19 cellular contexts compared by ENCODE assay signal in genomic region chr4:76607846-76608245, GRCh38.
DNase-seq lines count a peak whose midpoint lies in the region; ATAC-seq and TF ChIP-seq lines count a peak whose summit lies in the region.
"Had no signal": no experiment of that assay in that cellular context is flagged by ENCODE, and none has a peak within 500 bp of the region (broad histone marks: within the 10 kb centered on the region; RNA-seq: fewer than 3 reads in every experiment).

No MANE protein-coding gene starts in this region.

- H3K27ac ChIP-seq in BLaER1 = peak overlapping the region; percentile 97
- peak overlapping the region; percentile 21 for H3K27ac ChIP-seq in hepatocyte
- H3K27ac ChIP-seq in effector memory CD4-positive, alpha-beta T cell (ENCODE audit: insufficient read depth, low read length, poor library complexity, severe bottlenecking) = no peak overlapping the region
- H3K27ac ChIP-seq: pancreas, RWPE1, testis had no signal

- H3K27me3 Mint-ChIP-seq in T-helper 17 cell = peaks cover 26% of the 10 kb centered on the region

- no peak for TF ChIP-seq CTCF in hepatocyte (IDR thresholded peaks at IDR 0.05; ENCODE audit: poor library complexity)

- H3K36me3 ChIP-seq in BLaER1 (no peaks in the 10 kb centered on the region), hepatocyte (replicated peaks; ENCODE audit: insufficient read depth, low read depth) (no peaks in the 10 kb centered on the region)
- no peaks in the 10 kb centered on the region for H3K36me3 ChIP-seq in effector memory CD4-positive, alpha-beta T cell (ENCODE audit: control insufficient read depth, insufficient read depth, low read length)
- H3K36me3 ChIP-seq: pancreas had no signal

- no peak overlapping the region for H2AFZ ChIP-seq in hepatocyte

- peak; percentile 25 for ATAC-seq in GM21390 (IDR thresholded peaks at IDR 0.05; ENCODE audit: unreplicated experiment)
- peak; percentile 30 for ATAC-seq in HG03439 (IDR thresholded peaks at IDR 0.05; ENCODE audit: unreplicated experiment)
- no peak for ATAC-seq in T-helper 17 cell
- ATAC-seq: HepG2 had no signal

- H3K4me1 ChIP-seq in BLaER1 (peaks cover 98% of the 10 kb centered on the region), hepatocyte (ENCODE audit: insufficient read depth) (peaks cover 37% of the 10 kb centered on the region)
- no peaks in the 10 kb centered on the region for H3K4me1 ChIP-seq in effector memory CD4-positive, alpha-beta T cell (ENCODE audit: control insufficient read depth, insufficient read depth, low read length, poor library complexity, severe bottlenecking)
- H3K4me1 ChIP-seq: testis had no signal

- peak overlapping the region; percentile 71 for H3K9ac ChIP-seq in BLaER1

- no peaks in the 10 kb centered on the region for H3K27me3 ChIP-seq in BLaER1
- H3K27me3 ChIP-seq in hepatocyte = no peaks in the 10 kb centered on the region
- H3K27me3 ChIP-seq in effector memory CD4-positive, alpha-beta T cell (replicated peaks; ENCODE audit: control insufficient read depth, insufficient read depth, low read length, poor library complexity, severe bottlenecking) = no peaks in the 10 kb centered on the region
- H3K27me3 ChIP-seq: pancreas, testis had no signal

- H3K27ac Mint-ChIP-seq in T-helper 17 cell = no peak overlapping the region
- H3K27ac Mint-ChIP-seq: activated T-helper 1 cell treated with anti-CD3 and anti-CD28 coated beads, Interleukin-12 subunit alpha, Interleukin-12 subunit beta, Interleukin-2, Interleukin-4 antibody, amounts not matched to agents 30 ng/mL and 10 ng/mL and 1 ng/mL, durations not matched to agents 14 hours and 24 hours and 36 hours; memory B cell had no signal

- H3K4me2 ChIP-seq in BLaER1 = peak overlapping the region; percentile 83
- H3K4me2 ChIP-seq in hepatocyte = no peak overlapping the region

- WGBS in hepatocyte (ENCODE audit: low lambda C conversion rate, missing lambda C conversion rate) = 90% methylated on average over 1 of the region's 1 CpG

- H4K20me1 ChIP-seq in BLaER1 (no peaks in the 10 kb centered on the region), hepatocyte (ENCODE audit: insufficient read depth, poor library complexity, severe bottlenecking) (no peaks in the 10 kb centered on the region)

- no peaks in the 10 kb centered on the region for H3K36me3 Mint-ChIP-seq in T-helper 17 cell (ENCODE audit: low read depth)
- H3K36me3 Mint-ChIP-seq: memory B cell had no signal

- H3K9me3 ChIP-seq in BLaER1 (no peaks in the 10 kb centered on the region), hepatocyte (ENCODE audit: low read depth) (no peaks in the 10 kb centered on the region), T-helper 17 cell (ENCODE audit: control insufficient read depth, low read length, poor library complexity, severe bottlenecking) (no peaks in the 10 kb centered on the region)
- H3K9me3 ChIP-seq in effector memory CD4-positive, alpha-beta T cell (ENCODE audit: control insufficient read depth, low read length) = no peaks in the 10 kb centered on the region
- H3K9me3 ChIP-seq: pancreas, testis had no signal

- no peaks in the 10 kb centered on the region for H3K9me2 ChIP-seq in hepatocyte (replicated peaks; ENCODE audit: insufficient read depth)

- no peaks in the 10 kb centered on the region for H3K4me1 Mint-ChIP-seq in T-helper 17 cell

- no peak overlapping the region for H3K4me3 Mint-ChIP-seq in T-helper 17 cell
- H3K4me3 Mint-ChIP-seq: activated T-helper 1 cell treated with anti-CD3 and anti-CD28 coated beads, Interleukin-12 subunit alpha, Interleukin-12 subunit beta, Interleukin-2, Interleukin-4 antibody, amounts not matched to agents 30 ng/mL and 10 ng/mL and 1 ng/mL, durations not matched to agents 14 hours and 24 hours and 36 hours; memory B cell had no signal

- peaks cover 75% of the 10 kb centered on the region for H3K79me2 ChIP-seq in hepatocyte

- no peak for DNase-seq in hepatocyte (ENCODE audit: low spot score)
- DNase-seq in T-helper 2 cell = no peak
- DNase-seq in T-helper 17 cell = no peak
- DNase-seq in NCI-H1417 (lab: John Stamatoyannopoulos, UW) = no peak
- no peak for DNase-seq in effector memory CD4-positive, alpha-beta T cell
- DNase-seq: activated CD4-positive, alpha-beta T cell treated with anti-CD3 and anti-CD28 coated beads, Interleukin-2, amount 50 U/mL, for 4 hours; GDM1; HCEC 1CT; NCI-H1105; NCI-H526; pancreas; testis had no signal

- H3K4me3 ChIP-seq in BLaER1 (no peak overlapping the region), hepatocyte (no peak overlapping the region)
- H3K4me3 ChIP-seq in effector memory CD4-positive, alpha-beta T cell (ENCODE audit: insufficient read depth, low read depth, low read length, poor library complexity, severe bottlenecking) = no peak overlapping the region
- H3K4me3 ChIP-seq: pancreas, testis had no signal
